ENCODE assay signal across 9 cellular contexts in genomic region chr11:22703040-22703439, GRCh38. TPM values are rescaled to one million over a fixed set of nuclear protein-coding genes. Genes with fewer than 3 reads are reported as not detected.
A peak's percentile ranks its signal among the peaks of the same experiment; 100 is the strongest.
DNase-seq lines count a peak whose midpoint lies in the region; ATAC-seq and TF ChIP-seq lines count a peak whose summit lies in the region.
"Had no signal": no experiment of that assay in that cellular context is flagged by ENCODE, and none has a peak within 500 bp of the region (broad histone marks: within the 10 kb centered on the region; RNA-seq: fewer than 3 reads in every experiment).

No MANE protein-coding gene starts in this region.

- intact Hi-C loops in colonic mucosa (cut with DNase I) (no loop called here), esophagus muscularis mucosa (cut with DNase I) (no loop called here)

- WGBS in esophagus muscularis mucosa, result 48% methylated on average over 3 of the region's 3 CpGs

- no peak for TF ChIP-seq CTCF in colonic mucosa (IDR thresholded peaks at IDR 0.05)
- TF ChIP-seq CTCF in nephron progenitor cell (IDR thresholded peaks at IDR 0.05), result no peak
- TF ChIP-seq CTCF in esophagus muscularis mucosa (IDR thresholded peaks at IDR 0.05), result no peak

- peak; percentile 42 for ATAC-seq in GM19324 (IDR thresholded peaks at IDR 0.05; ENCODE audit: low FRiP score, unreplicated experiment)
- ATAC-seq in GM19023 (IDR thresholded peaks at IDR 0.05; ENCODE audit: unreplicated experiment), result no peak

- H3K4me1 Mint-ChIP-seq in nephron progenitor cell, result peaks cover 17% of the 10 kb centered on the region

- peaks cover under 1% of the 10 kb centered on the region for H3K36me3 Mint-ChIP-seq in nephron progenitor cell (ENCODE audit: low read depth)

- no peak for TF ChIP-seq POLR2A in esophagus muscularis mucosa (IDR thresholded peaks at IDR 0.05; ENCODE audit: low read depth)

- no peak overlapping the region for H3K4me3 ChIP-seq in colonic mucosa
- H3K4me3 ChIP-seq in esophagus muscularis mucosa, result no peak overlapping the region
- H3K4me3 ChIP-seq: thoracic aorta had no signal

- H3K4me3 Mint-ChIP-seq in nephron progenitor cell, result no peak overlapping the region

- H3K4me1 ChIP-seq in colonic mucosa (no peaks in the 10 kb centered on the region), esophagus muscularis mucosa (peaks cover 0 to 5% (median 0%) of the 10 kb centered on the region in 4 donors)

- H3K9ac ChIP-seq in colonic mucosa (ENCODE audit: low read depth in 2 of 2, low read length in 2 of 2), result no peak overlapping the region

- no peak for TF ChIP-seq EP300 in esophagus muscularis mucosa (IDR thresholded peaks at IDR 0.05)

- in situ Hi-C loops in ACHN (cut with HindIII; ENCODE audit: low pct_ligation_motif_present, low pct_unique_long_range_greater_than_20kb, low sequenced_read_pairs), result no loop called here

- peak; percentile 77 for DNase-seq in ACHN
- DNase-seq in NCI-H446 treated with DMSO at 0.1 percent for 48 hours (lab: John Stamatoyannopoulos, UW), result peak; percentile 54
- DNase-seq in colonic mucosa, result peak; percentile 36
- peak; percentile 7 for DNase-seq in nephron progenitor cell
- DNase-seq in cerebellum (ENCODE audit: low spot score), result no peak
- DNase-seq in esophagus muscularis mucosa (ENCODE audit: extremely low spot score), result no peak

- no peaks in the 10 kb centered on the region for H3K9me3 ChIP-seq in colonic mucosa
- no peaks in the 10 kb centered on the region for H3K9me3 ChIP-seq in esophagus muscularis mucosa
- H3K9me3 ChIP-seq: thoracic aorta had no signal

- H3K27me3 Mint-ChIP-seq in nephron progenitor cell (ENCODE audit: low read depth, poor library complexity), result no peaks in the 10 kb centered on the region

- peak overlapping the region; percentile 34 for H3K27ac ChIP-seq in colonic mucosa
- no peak overlapping the region for H3K27ac ChIP-seq in esophagus muscularis mucosa (replicated peaks in 1 of 4)
- H3K27ac ChIP-seq: thoracic aorta had no signal

- H3K9me3 Mint-ChIP-seq in nephron progenitor cell, result no peaks in the 10 kb centered on the region

- H3K27me3 ChIP-seq in colonic mucosa (no peaks in the 10 kb centered on the region), esophagus muscularis mucosa (no peaks in the 10 kb centered on the region)

- H3K36me3 ChIP-seq in colonic mucosa (no peaks in the 10 kb centered on the region), esophagus muscularis mucosa (no peaks in the 10 kb centered on the region)
- H3K36me3 ChIP-seq: thoracic aorta had no signal

- H3K27ac Mint-ChIP-seq in nephron progenitor cell, result peak overlapping the region; percentile 75

RNA-seq across cellular contexts. Expression of gene GAS2, which starts 36.6 kb away (rescaled TPM):
- total RNA-seq in colonic mucosa, result 1 to 10 TPM; 1.6 to 2.3 TPM
- total RNA-seq in cerebellum, result 8.3 TPM
- 1 to 10 TPM in 3 of 4 donors, under 1 TPM in 1; 0.65 to 4.2 (median 1.4) TPM for total RNA-seq in esophagus muscularis mucosa

Comparison
In these comparisons a context has a peak if more than half of its experiments do, and no peak if none do; other contexts are left out.
1. DNase-seq: peak in ACHN (single experiment), NCI-H446 treated with DMSO at 0.1 percent for 48 hours (single experiment), colonic mucosa (single experiment) and nephron progenitor cell (single experiment); none in cerebellum (single experiment) and esophagus muscularis mucosa (single experiment).